Comparison of ENCODE assay signal across 26 cellular contexts in genomic region chr2:104465978-104466377, GRCh38.
A peak's percentile ranks its signal among the peaks of the same experiment; 100 is the strongest.
DNase-seq lines count a peak whose midpoint lies in the region; ATAC-seq and TF ChIP-seq lines count a peak whose summit lies in the region.
"Had no signal": no experiment of that assay in that cellular context is flagged by ENCODE, and none has a peak within 500 bp of the region (broad histone marks: within the 10 kb centered on the region; RNA-seq: fewer than 3 reads in every experiment).

No MANE protein-coding gene starts in this region.

- H3K9me3 Mint-ChIP-seq in type B pancreatic cell: no peaks in the 10 kb centered on the region
- H3K9me3 Mint-ChIP-seq: CD8-positive, alpha-beta T cell; T-helper 1 cell treated with Interleukin-12 subunit alpha and Interleukin-12 subunit beta and Interleukin-4 antibody, amounts not matched to agents 30 μg/mL and 1 μg/mL, for 36 hours had no signal

- H3K27ac Mint-ChIP-seq in type B pancreatic cell: peak overlapping the region; percentile 10
- H3K27ac Mint-ChIP-seq: CD8-positive, alpha-beta T cell; HFFc6; T-helper 1 cell treated with Interleukin-12 subunit alpha and Interleukin-12 subunit beta and Interleukin-4 antibody, amounts not matched to agents 30 μg/mL and 1 μg/mL, for 36 hours had no signal

- H3K27me3 Mint-ChIP-seq in type B pancreatic cell: no peaks in the 10 kb centered on the region

- in situ Hi-C loops in KBM-7 (cut with MboI; ENCODE audit: low pct_unique_long_range_greater_than_20kb, low sequenced_read_pairs): no loop called here

- no peak overlapping the region for H3K4me3 Mint-ChIP-seq in type B pancreatic cell
- H3K4me3 Mint-ChIP-seq: CD8-positive, alpha-beta T cell; HFFc6; T-helper 1 cell treated with Interleukin-12 subunit alpha and Interleukin-12 subunit beta and Interleukin-4 antibody, amounts not matched to agents 30 μg/mL and 1 μg/mL, for 36 hours had no signal

- H3K4me1 Mint-ChIP-seq in type B pancreatic cell (ENCODE audit: unreplicated experiment): no peaks in the 10 kb centered on the region

- DNase-seq in KBM-7 (peak; percentile 73), NOMO-1 (lab: John Stamatoyannopoulos, UW; ENCODE audit: unreplicated experiment in 2 of 2) (peak; percentile 9 to 66), SKM-1 (lab: John Stamatoyannopoulos, UW; ENCODE audit: unreplicated experiment) (peak; percentile 64), type B pancreatic cell (ENCODE audit: extremely low spot score, unreplicated experiment) (no peak), amygdala (lab: John Stamatoyannopoulos, UW) (no peak)
- DNase-seq in activated CD4-positive, alpha-beta T cell treated with anti-CD3 and anti-CD28 coated beads for 4 hours: no peak
- DNase-seq: C1 segment of cervical spinal cord; CD8-positive, alpha-beta T cell; DMS 273 treated with DMSO at 0.1 percent for 48 hours; DMS79; GOT3; HFFc6; KG1; MM.1S; NCI-H1105; NCI-H1436 treated with DMSO at 0.1 percent for 48 hours; NCI-H2029; NCI-H526 treated with DMSO at 0.1 percent for 48 hours; Right ventricle myocardium superior; RPMI8226; SW 1271; T-helper 9 cell had no signal

- no peak for ATAC-seq in HG03135 (IDR thresholded peaks at IDR 0.05; ENCODE audit: unreplicated experiment)
- ATAC-seq in HG02642 (IDR thresholded peaks at IDR 0.05; ENCODE audit: poor library complexity, unreplicated experiment): no peak
- ATAC-seq: A549; CD8-positive, alpha-beta T cell had no signal

- no peaks in the 10 kb centered on the region for H3K36me3 Mint-ChIP-seq in type B pancreatic cell
- H3K36me3 Mint-ChIP-seq: CD8-positive, alpha-beta T cell had no signal

- no peak for TF ChIP-seq CTCF in type B pancreatic cell (conservative IDR thresholded peaks at IDR 0.05)

Comparison
In these comparisons a context has a peak if more than half of its experiments do, and no peak if none do; other contexts are left out.
1. DNase-seq: peak in KBM-7 (single experiment), NOMO-1 (2 of 2) and SKM-1 (single experiment); none in type B pancreatic cell (single experiment), amygdala (0 of 56) and activated CD4-positive, alpha-beta T cell treated with anti-CD3 and anti-CD28 coated beads for 4 hours (0 of 2).